1 cellular context compared by ENCODE assay signal in the genomic region with DNA sequence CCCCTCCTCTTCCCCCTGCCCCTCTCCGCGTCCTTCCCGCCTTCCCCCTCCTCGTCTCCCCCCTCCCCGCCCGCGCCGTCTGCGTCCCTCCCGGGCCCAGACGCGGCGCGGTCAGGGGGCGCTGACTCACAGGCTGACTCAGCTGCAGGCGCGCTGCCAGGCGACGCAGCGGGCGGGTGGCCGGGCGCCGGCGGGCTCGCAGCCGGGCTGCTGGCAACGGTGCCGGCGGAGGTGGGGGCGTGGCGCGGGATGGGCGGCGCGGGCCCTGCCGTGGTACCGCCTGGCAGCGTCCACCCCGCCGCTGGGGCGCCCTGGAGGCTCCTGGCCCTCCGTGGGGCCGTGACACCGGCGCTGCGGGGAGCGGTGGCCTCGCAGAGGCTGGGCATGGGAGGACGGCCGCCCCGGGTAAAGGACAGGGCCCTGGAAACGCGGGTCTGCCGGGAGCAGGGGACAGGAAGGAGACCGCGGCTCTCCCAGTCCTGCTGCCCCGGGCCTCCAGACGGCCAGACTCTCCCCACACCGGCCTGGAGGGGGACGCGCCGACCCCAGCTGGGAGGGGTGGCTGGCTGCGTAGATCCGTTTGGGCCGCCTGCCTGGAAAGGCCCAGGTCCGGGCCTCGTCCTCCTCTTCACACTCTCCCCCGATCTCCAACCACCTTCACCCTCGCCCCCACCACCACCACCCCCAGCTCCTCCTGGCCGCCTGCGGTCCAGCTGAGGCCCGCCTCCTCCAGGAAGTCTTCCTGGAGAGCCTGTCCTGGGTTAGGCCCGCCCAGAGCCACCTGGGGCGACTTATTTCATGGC.
TF ChIP-seq lines count a peak whose summit lies in the region.

No MANE protein-coding gene starts in this region.

TF ChIP-seq in K562, 482 proteins besides CTCF, POLR2A, EP300 and RAD21 (continued from another document and continues in another):
- no peak for TF ChIP-seq SP2 (IDR thresholded peaks at IDR 0.05; ENCODE audit: extremely low read depth, low read depth, low read length, poor library complexity, severe bottlenecking)
- no peak for TF ChIP-seq POLR2B (IDR thresholded peaks at IDR 0.05; ENCODE audit: low read depth, partially characterized antibody)
- no peak for TF ChIP-seq BRCA1 (IDR thresholded peaks at IDR 0.05)
- TF ChIP-seq BRCA1 (CRISPR knock-in tag; IDR thresholded peaks at IDR 0.05), result no peak
- TF ChIP-seq, protein P1, sequence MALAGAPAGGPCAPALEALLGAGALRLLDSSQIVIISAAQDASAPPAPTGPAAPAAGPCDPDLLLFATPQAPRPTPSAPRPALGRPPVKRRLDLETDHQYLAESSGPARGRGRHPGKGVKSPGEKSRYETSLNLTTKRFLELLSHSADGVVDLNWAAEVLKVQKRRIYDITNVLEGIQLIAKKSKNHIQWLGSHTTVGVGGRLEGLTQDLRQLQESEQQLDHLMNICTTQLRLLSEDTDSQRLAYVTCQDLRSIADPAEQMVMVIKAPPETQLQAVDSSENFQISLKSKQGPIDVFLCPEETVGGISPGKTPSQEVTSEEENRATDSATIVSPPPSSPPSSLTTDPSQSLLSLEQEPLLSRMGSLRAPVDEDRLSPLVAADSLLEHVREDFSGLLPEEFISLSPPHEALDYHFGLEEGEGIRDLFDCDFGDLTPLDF (CRISPR knock-in tag; IDR thresholded peaks at IDR 0.05), result no peak
- TF ChIP-seq, protein P2, sequence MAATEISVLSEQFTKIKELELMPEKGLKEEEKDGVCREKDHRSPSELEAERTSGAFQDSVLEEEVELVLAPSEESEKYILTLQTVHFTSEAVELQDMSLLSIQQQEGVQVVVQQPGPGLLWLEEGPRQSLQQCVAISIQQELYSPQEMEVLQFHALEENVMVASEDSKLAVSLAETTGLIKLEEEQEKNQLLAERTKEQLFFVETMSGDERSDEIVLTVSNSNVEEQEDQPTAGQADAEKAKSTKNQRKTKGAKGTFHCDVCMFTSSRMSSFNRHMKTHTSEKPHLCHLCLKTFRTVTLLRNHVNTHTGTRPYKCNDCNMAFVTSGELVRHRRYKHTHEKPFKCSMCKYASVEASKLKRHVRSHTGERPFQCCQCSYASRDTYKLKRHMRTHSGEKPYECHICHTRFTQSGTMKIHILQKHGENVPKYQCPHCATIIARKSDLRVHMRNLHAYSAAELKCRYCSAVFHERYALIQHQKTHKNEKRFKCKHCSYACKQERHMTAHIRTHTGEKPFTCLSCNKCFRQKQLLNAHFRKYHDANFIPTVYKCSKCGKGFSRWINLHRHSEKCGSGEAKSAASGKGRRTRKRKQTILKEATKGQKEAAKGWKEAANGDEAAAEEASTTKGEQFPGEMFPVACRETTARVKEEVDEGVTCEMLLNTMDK (IDR thresholded peaks at IDR 0.05; ENCODE audit: borderline replicate concordance, insufficient read depth, low read depth, low read length, poor library complexity, severe bottlenecking), result no peak
- TF ChIP-seq, protein P3, sequence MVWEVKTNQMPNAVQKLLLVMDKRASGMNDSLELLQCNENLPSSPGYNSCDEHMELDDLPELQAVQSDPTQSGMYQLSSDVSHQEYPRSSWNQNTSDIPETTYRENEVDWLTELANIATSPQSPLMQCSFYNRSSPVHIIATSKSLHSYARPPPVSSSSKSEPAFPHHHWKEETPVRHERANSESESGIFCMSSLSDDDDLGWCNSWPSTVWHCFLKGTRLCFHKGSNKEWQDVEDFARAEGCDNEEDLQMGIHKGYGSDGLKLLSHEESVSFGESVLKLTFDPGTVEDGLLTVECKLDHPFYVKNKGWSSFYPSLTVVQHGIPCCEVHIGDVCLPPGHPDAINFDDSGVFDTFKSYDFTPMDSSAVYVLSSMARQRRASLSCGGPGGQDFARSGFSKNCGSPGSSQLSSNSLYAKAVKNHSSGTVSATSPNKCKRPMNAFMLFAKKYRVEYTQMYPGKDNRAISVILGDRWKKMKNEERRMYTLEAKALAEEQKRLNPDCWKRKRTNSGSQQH (CRISPR knock-in tag; IDR thresholded peaks at IDR 0.05), result no peak
- TF ChIP-seq HCFC1 (IDR thresholded peaks at IDR 0.05; ENCODE audit: low read depth, low read length), result no peak
- TF ChIP-seq CCAR2 (IDR thresholded peaks at IDR 0.05; ENCODE audit: low read depth, low read length), result no peak
- peak; percentile 34 for TF ChIP-seq ARID1B (IDR thresholded peaks at IDR 0.05)
- TF ChIP-seq PPARD (CRISPR knock-in tag; IDR thresholded peaks at IDR 0.05), result no peak
- no peak for TF ChIP-seq ZNF197 (CRISPR knock-in tag; IDR thresholded peaks at IDR 0.05; ENCODE audit: low read depth)
- no peak for TF ChIP-seq RBM34 (IDR thresholded peaks at IDR 0.05; ENCODE audit: borderline replicate concordance, insufficient read depth, low read length)
- TF ChIP-seq, protein P4, sequence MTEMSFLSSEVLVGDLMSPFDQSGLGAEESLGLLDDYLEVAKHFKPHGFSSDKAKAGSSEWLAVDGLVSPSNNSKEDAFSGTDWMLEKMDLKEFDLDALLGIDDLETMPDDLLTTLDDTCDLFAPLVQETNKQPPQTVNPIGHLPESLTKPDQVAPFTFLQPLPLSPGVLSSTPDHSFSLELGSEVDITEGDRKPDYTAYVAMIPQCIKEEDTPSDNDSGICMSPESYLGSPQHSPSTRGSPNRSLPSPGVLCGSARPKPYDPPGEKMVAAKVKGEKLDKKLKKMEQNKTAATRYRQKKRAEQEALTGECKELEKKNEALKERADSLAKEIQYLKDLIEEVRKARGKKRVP (CRISPR knock-in tag; IDR thresholded peaks at IDR 0.05), result no peak
- TF ChIP-seq, protein P5, sequence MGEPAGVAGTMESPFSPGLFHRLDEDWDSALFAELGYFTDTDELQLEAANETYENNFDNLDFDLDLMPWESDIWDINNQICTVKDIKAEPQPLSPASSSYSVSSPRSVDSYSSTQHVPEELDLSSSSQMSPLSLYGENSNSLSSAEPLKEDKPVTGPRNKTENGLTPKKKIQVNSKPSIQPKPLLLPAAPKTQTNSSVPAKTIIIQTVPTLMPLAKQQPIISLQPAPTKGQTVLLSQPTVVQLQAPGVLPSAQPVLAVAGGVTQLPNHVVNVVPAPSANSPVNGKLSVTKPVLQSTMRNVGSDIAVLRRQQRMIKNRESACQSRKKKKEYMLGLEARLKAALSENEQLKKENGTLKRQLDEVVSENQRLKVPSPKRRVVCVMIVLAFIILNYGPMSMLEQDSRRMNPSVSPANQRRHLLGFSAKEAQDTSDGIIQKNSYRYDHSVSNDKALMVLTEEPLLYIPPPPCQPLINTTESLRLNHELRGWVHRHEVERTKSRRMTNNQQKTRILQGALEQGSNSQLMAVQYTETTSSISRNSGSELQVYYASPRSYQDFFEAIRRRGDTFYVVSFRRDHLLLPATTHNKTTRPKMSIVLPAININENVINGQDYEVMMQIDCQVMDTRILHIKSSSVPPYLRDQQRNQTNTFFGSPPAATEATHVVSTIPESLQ (CRISPR knock-in tag; IDR thresholded peaks at IDR 0.05), result no peak
- TF ChIP-seq TGIF2 (CRISPR knock-in tag; IDR thresholded peaks at IDR 0.05), result no peak
- TF ChIP-seq ZNF717 (CRISPR knock-in tag; IDR thresholded peaks at IDR 0.05), result no peak
- no peak for TF ChIP-seq HEY1 (CRISPR knock-in tag; IDR thresholded peaks at IDR 0.05; ENCODE audit: borderline replicate concordance)
- TF ChIP-seq TCF7L2 (IDR thresholded peaks at IDR 0.05; ENCODE audit: low read depth, low read length), result no peak
- TF ChIP-seq, protein P6, sequence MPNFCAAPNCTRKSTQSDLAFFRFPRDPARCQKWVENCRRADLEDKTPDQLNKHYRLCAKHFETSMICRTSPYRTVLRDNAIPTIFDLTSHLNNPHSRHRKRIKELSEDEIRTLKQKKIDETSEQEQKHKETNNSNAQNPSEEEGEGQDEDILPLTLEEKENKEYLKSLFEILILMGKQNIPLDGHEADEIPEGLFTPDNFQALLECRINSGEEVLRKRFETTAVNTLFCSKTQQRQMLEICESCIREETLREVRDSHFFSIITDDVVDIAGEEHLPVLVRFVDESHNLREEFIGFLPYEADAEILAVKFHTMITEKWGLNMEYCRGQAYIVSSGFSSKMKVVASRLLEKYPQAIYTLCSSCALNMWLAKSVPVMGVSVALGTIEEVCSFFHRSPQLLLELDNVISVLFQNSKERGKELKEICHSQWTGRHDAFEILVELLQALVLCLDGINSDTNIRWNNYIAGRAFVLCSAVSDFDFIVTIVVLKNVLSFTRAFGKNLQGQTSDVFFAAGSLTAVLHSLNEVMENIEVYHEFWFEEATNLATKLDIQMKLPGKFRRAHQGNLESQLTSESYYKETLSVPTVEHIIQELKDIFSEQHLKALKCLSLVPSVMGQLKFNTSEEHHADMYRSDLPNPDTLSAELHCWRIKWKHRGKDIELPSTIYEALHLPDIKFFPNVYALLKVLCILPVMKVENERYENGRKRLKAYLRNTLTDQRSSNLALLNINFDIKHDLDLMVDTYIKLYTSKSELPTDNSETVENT (CRISPR knock-in tag; IDR thresholded peaks at IDR 0.05), result no peak
- TF ChIP-seq MAZ (CRISPR knock-in tag; conservative IDR thresholded peaks at IDR 0.05 in 1 of 2, IDR thresholded peaks at IDR 0.05 in 1 of 2), result peak in 1 of 2 experiments; percentile 90; a peak in 2 of 4 replicates
- TF ChIP-seq ADNP (tag; IDR thresholded peaks at IDR 0.05), result no peak
- TF ChIP-seq, protein P7, sequence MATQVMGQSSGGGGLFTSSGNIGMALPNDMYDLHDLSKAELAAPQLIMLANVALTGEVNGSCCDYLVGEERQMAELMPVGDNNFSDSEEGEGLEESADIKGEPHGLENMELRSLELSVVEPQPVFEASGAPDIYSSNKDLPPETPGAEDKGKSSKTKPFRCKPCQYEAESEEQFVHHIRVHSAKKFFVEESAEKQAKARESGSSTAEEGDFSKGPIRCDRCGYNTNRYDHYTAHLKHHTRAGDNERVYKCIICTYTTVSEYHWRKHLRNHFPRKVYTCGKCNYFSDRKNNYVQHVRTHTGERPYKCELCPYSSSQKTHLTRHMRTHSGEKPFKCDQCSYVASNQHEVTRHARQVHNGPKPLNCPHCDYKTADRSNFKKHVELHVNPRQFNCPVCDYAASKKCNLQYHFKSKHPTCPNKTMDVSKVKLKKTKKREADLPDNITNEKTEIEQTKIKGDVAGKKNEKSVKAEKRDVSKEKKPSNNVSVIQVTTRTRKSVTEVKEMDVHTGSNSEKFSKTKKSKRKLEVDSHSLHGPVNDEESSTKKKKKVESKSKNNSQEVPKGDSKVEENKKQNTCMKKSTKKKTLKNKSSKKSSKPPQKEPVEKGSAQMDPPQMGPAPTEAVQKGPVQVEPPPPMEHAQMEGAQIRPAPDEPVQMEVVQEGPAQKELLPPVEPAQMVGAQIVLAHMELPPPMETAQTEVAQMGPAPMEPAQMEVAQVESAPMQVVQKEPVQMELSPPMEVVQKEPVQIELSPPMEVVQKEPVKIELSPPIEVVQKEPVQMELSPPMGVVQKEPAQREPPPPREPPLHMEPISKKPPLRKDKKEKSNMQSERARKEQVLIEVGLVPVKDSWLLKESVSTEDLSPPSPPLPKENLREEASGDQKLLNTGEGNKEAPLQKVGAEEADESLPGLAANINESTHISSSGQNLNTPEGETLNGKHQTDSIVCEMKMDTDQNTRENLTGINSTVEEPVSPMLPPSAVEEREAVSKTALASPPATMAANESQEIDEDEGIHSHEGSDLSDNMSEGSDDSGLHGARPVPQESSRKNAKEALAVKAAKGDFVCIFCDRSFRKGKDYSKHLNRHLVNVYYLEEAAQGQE (CRISPR knock-in tag; IDR thresholded peaks at IDR 0.05; ENCODE audit: low read depth), result no peak
- TF ChIP-seq C11orf30 (IDR thresholded peaks at IDR 0.05; ENCODE audit: low read depth), result peak; percentile 39; the same call in 1 of the 2 replicates
- TF ChIP-seq ZNF12 (CRISPR knock-in tag; IDR thresholded peaks at IDR 0.05), result no peak
- no peak for TF ChIP-seq SPI1 (IDR thresholded peaks at IDR 0.05; ENCODE audit: borderline replicate concordance, low read depth, low read length)
- TF ChIP-seq YBX1 (IDR thresholded peaks at IDR 0.05), result no peak
- TF ChIP-seq SIX5 (IDR thresholded peaks at IDR 0.05; ENCODE audit: borderline replicate concordance in 1 of 2, insufficient read depth in 1 of 2, low read depth in 1 of 2, low read length in 2 of 2), result no peak
- no peak for TF ChIP-seq SMAD3 (CRISPR knock-in tag; conservative IDR thresholded peaks at IDR 0.05)
- TF ChIP-seq, protein P8, sequence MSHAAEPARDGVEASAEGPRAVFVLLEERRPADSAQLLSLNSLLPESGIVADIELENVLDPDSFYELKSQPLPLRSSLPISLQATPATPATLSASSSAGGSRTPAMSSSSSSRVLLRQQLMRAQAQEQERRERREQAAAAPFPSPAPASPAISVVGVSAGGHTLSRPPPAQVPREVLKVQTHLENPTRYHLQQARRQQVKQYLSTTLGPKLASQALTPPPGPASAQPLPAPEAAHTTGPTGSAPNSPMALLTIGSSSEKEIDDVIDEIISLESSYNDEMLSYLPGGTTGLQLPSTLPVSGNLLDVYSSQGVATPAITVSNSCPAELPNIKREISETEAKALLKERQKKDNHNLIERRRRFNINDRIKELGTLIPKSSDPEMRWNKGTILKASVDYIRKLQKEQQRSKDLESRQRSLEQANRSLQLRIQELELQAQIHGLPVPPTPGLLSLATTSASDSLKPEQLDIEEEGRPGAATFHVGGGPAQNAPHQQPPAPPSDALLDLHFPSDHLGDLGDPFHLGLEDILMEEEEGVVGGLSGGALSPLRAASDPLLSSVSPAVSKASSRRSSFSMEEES (CRISPR knock-in tag; IDR thresholded peaks at IDR 0.05), result no peak
- TF ChIP-seq GTF2F1 (IDR thresholded peaks at IDR 0.05; ENCODE audit: low read depth, low read length), result no peak
- TF ChIP-seq, protein P9, sequence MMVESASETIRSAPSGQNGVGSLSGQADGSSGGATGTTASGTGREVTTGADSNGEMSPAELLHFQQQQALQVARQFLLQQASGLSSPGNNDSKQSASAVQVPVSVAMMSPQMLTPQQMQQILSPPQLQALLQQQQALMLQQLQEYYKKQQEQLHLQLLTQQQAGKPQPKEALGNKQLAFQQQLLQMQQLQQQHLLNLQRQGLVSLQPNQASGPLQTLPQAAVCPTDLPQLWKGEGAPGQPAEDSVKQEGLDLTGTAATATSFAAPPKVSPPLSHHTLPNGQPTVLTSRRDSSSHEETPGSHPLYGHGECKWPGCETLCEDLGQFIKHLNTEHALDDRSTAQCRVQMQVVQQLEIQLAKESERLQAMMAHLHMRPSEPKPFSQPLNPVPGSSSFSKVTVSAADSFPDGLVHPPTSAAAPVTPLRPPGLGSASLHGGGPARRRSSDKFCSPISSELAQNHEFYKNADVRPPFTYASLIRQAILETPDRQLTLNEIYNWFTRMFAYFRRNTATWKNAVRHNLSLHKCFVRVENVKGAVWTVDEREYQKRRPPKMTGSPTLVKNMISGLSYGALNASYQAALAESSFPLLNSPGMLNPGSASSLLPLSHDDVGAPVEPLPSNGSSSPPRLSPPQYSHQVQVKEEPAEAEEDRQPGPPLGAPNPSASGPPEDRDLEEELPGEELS (CRISPR knock-in tag; IDR thresholded peaks at IDR 0.05; ENCODE audit: borderline replicate concordance), result no peak
- TF ChIP-seq ETV1 (tag; conservative IDR thresholded peaks at IDR 0.05; ENCODE audit: low read depth), result no peak
- no peak for TF ChIP-seq SRF (CRISPR knock-in tag; IDR thresholded peaks at IDR 0.05)
- no peak for TF ChIP-seq EZH2 (IDR thresholded peaks at IDR 0.05; ENCODE audit: borderline replicate concordance, low read depth, low read length)
